ENCODE assay signal across 13 cellular contexts in genomic region chr5:83414601-83415000, GRCh38.
"Had no signal": no experiment of that assay in that cellular context is flagged by ENCODE, and none has a peak within 500 bp of the region (broad histone marks: within the 10 kb centered on the region; RNA-seq: fewer than 3 reads in every experiment).

No MANE protein-coding gene starts in this region.

- H3K4me3 ChIP-seq: left ventricle myocardium inferior, right atrium auricular region, suprapubic skin had no signal

- FAIRE-seq: endometrium, small intestine had no signal

- H3K4me1 ChIP-seq: left ventricle myocardium inferior, right atrium auricular region, suprapubic skin had no signal

- H3K27ac ChIP-seq: left ventricle myocardium inferior, neutrophil, right atrium auricular region, suprapubic skin, WERI-Rb-1 had no signal

- H3K9me3 ChIP-seq: neutrophil had no signal

- ATAC-seq: esophagus mucosa; naive thymus-derived CD8-positive, alpha-beta T cell had no signal

- H3K27me3 ChIP-seq: right atrium auricular region, suprapubic skin had no signal

- H3K36me3 ChIP-seq: left ventricle myocardium inferior, neutrophil, right atrium auricular region, suprapubic skin, WERI-Rb-1 had no signal

- DNase-seq: activated CD4-positive, alpha-beta memory T cell treated with anti-CD3 and anti-CD28 coated beads for 36 hours; activated naive CD4-positive, alpha-beta T cell treated with anti-CD3 and anti-CD28 coated beads, Interleukin-2, amount 10 ng/mL, durations not matched to agents 7 days and 5 days; activated T-cell treated with anti-CD3 and anti-CD28 coated beads, Interleukin-2, amount 50 U/mL, for 24 hours; hippocampal formation; left ventricle myocardium inferior; naive thymus-derived CD8-positive, alpha-beta T cell; small intestine; WERI-Rb-1 had no signal
